1 cellular context compared by ENCODE assay signal in the genomic region with DNA sequence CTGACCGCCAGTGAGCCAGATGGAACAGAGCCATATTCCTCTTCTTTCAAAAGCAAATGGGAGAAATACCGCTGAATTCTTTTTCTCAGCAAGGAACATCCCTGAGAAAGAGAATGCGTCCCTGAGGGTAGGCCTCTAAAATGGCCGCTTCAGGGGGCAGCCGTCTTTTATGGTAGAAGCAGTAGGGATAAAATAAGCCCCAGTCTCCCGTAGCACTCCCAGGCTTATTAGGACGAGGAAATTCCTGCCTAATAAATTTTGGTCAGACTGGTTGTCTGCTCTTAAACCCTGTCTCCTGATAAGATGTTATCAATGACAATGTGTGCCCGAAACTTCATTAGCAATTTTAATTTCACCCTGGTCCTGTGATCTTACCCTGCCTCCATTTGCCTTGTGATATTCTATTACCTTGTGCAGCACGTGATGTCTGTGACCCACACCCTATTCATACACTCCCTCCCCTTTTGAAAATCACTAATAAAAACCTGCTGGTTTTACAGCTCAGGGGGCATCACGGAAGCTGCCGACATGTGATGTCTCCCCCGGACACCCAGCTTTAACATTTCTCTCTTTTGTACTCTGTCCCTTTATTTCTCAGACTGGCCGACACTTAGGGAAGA.
A peak's percentile ranks its signal among the peaks of the same experiment; 100 is the strongest.
TF ChIP-seq lines count a peak whose summit lies in the region.

No MANE protein-coding gene starts in this region.

TF ChIP-seq in WTC11, 78 proteins besides CTCF, POLR2A, EP300 and RAD21:
- TF ChIP-seq, protein P1, sequence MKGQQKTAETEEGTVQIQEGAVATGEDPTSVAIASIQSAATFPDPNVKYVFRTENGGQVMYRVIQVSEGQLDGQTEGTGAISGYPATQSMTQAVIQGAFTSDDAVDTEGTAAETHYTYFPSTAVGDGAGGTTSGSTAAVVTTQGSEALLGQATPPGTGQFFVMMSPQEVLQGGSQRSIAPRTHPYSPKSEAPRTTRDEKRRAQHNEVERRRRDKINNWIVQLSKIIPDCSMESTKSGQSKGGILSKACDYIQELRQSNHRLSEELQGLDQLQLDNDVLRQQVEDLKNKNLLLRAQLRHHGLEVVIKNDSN (CRISPR knock-in tag; IDR thresholded peaks at IDR 0.05) = peak; percentile 93
- TF ChIP-seq, protein P2, sequence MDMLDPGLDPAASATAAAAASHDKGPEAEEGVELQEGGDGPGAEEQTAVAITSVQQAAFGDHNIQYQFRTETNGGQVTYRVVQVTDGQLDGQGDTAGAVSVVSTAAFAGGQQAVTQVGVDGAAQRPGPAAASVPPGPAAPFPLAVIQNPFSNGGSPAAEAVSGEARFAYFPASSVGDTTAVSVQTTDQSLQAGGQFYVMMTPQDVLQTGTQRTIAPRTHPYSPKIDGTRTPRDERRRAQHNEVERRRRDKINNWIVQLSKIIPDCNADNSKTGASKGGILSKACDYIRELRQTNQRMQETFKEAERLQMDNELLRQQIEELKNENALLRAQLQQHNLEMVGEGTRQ (CRISPR knock-in tag; IDR thresholded peaks at IDR 0.05) = peak; percentile 92
TF ChIP-seq in WTC11: peak in this region for 2; not testable (repeated sequence) for 76.
